1 cellular context compared by ENCODE assay signal in genomic region chr12:75635606-75636444, GRCh38.
TF ChIP-seq lines count a peak whose summit lies in the region.

No MANE protein-coding gene starts in this region.

TF ChIP-seq in HepG2, 621 proteins besides CTCF, POLR2A, EP300 and RAD21 (continued from another document and continues in another):
- TF ChIP-seq ZBED4 (CRISPR knock-in tag; IDR thresholded peaks at IDR 0.05; ENCODE audit: borderline replicate concordance) = peak; percentile 44; the same call in 1 of the 2 replicates
- no peak for TF ChIP-seq PRMT3 (CRISPR knock-in tag; IDR thresholded peaks at IDR 0.05; ENCODE audit: borderline replicate concordance, low read depth)
- TF ChIP-seq KMT2A (CRISPR knock-in tag; IDR thresholded peaks at IDR 0.05) = no peak
- 0 out of 2 replicates have a peak, but pooled peaks have one; percentile 50 for TF ChIP-seq ZMAT3 (CRISPR knock-in tag; conservative IDR thresholded peaks at IDR 0.05)
- TF ChIP-seq ZNF567 (CRISPR knock-in tag; IDR thresholded peaks at IDR 0.05; ENCODE audit: borderline replicate concordance) = no peak
- TF ChIP-seq ZNF549 (CRISPR knock-in tag; IDR thresholded peaks at IDR 0.05) = no peak
- TF ChIP-seq ZNF878 (CRISPR knock-in tag; IDR thresholded peaks at IDR 0.05) = peak; percentile 85; the same call in 1 of the 2 replicates
- peak; percentile 89 for TF ChIP-seq ELF3 (CRISPR knock-in tag; IDR thresholded peaks at IDR 0.05)
- TF ChIP-seq HOXD1 (CRISPR knock-in tag; IDR thresholded peaks at IDR 0.05) = no peak
- TF ChIP-seq ZNF891 (CRISPR knock-in tag; IDR thresholded peaks at IDR 0.05) = no peak
- TF ChIP-seq ZNF382 (CRISPR knock-in tag; IDR thresholded peaks at IDR 0.05; ENCODE audit: borderline replicate concordance) = no peak
- no peak for TF ChIP-seq MNT (IDR thresholded peaks at IDR 0.05)
- TF ChIP-seq ZNF563 (CRISPR knock-in tag; IDR thresholded peaks at IDR 0.05) = no peak
- no peak for TF ChIP-seq NONO (IDR thresholded peaks at IDR 0.05)
- TF ChIP-seq NONO (CRISPR knock-in tag; conservative IDR thresholded peaks at IDR 0.05) = no peak
- TF ChIP-seq ATRX (CRISPR knock-in tag; IDR thresholded peaks at IDR 0.05; ENCODE audit: borderline replicate concordance) = no peak
- no peak for TF ChIP-seq BRCA1 (CRISPR knock-in tag; IDR thresholded peaks at IDR 0.05)
- no peak for TF ChIP-seq HNRNPUL1 (IDR thresholded peaks at IDR 0.05; ENCODE audit: low read depth, low read length)
- TF ChIP-seq E2F2 (CRISPR knock-in tag; IDR thresholded peaks at IDR 0.05; ENCODE audit: borderline replicate concordance) = no peak
- TF ChIP-seq RARA (CRISPR knock-in tag; IDR thresholded peaks at IDR 0.05) = peak; percentile 96
- no peak for TF ChIP-seq TFDP1 (CRISPR knock-in tag; IDR thresholded peaks at IDR 0.05; ENCODE audit: borderline replicate concordance)
- TF ChIP-seq THYN1 (CRISPR knock-in tag; IDR thresholded peaks at IDR 0.05; ENCODE audit: borderline replicate concordance, low read depth) = no peak
- no peak for TF ChIP-seq ZNF737 (CRISPR knock-in tag; IDR thresholded peaks at IDR 0.05; ENCODE audit: borderline replicate concordance)
- TF ChIP-seq RFX5 (IDR thresholded peaks at IDR 0.05; ENCODE audit: low read depth, low read length) = no peak
- TF ChIP-seq GPBP1L1 (CRISPR knock-in tag; IDR thresholded peaks at IDR 0.05) = no peak
- peak; percentile 92 for TF ChIP-seq RXRB (CRISPR knock-in tag; IDR thresholded peaks at IDR 0.05; ENCODE audit: borderline replicate concordance)
- peak; percentile 74; the same call in 1 of the 2 replicates for TF ChIP-seq FOXJ3 (CRISPR knock-in tag; IDR thresholded peaks at IDR 0.05; ENCODE audit: borderline replicate concordance)
- TF ChIP-seq ZNF430 (CRISPR knock-in tag; IDR thresholded peaks at IDR 0.05) = no peak
- peak; percentile 83 for TF ChIP-seq ZNF609 (CRISPR knock-in tag; IDR thresholded peaks at IDR 0.05; ENCODE audit: borderline replicate concordance)
- peak; percentile 88 for TF ChIP-seq FOXO1 (CRISPR knock-in tag; IDR thresholded peaks at IDR 0.05)
- no peak for TF ChIP-seq KDM2A (CRISPR knock-in tag; IDR thresholded peaks at IDR 0.05; ENCODE audit: borderline replicate concordance, low read depth)
- no peak for TF ChIP-seq ZNF510 (CRISPR knock-in tag; IDR thresholded peaks at IDR 0.05; ENCODE audit: low read depth)
- TF ChIP-seq JDP2 (CRISPR knock-in tag; IDR thresholded peaks at IDR 0.05; ENCODE audit: borderline replicate concordance) = no peak
- no peak for TF ChIP-seq ZNF678 (CRISPR knock-in tag; IDR thresholded peaks at IDR 0.05)
- TF ChIP-seq ZNF713 (CRISPR knock-in tag; IDR thresholded peaks at IDR 0.05) = no peak
- TF ChIP-seq ZFP37 (CRISPR knock-in tag; IDR thresholded peaks at IDR 0.05; ENCODE audit: borderline replicate concordance) = no peak
- no peak for TF ChIP-seq SAFB2 (CRISPR knock-in tag; IDR thresholded peaks at IDR 0.05; ENCODE audit: borderline replicate concordance, low read depth)
- TF ChIP-seq GPN1 (CRISPR knock-in tag; IDR thresholded peaks at IDR 0.05; ENCODE audit: borderline replicate concordance) = no peak
- TF ChIP-seq CAMTA2 (CRISPR knock-in tag; IDR thresholded peaks at IDR 0.05; ENCODE audit: borderline replicate concordance) = no peak
- no peak for TF ChIP-seq ZNF879 (CRISPR knock-in tag; IDR thresholded peaks at IDR 0.05)
- peak; percentile 82; the same call in 1 of the 2 replicates for TF ChIP-seq GATA4 (IDR thresholded peaks at IDR 0.05; ENCODE audit: borderline replicate concordance, low read depth)
- peak; percentile 61; the same call in 1 of the 2 replicates for TF ChIP-seq KLF6 (CRISPR knock-in tag; IDR thresholded peaks at IDR 0.05)
- TF ChIP-seq ZFP1 (CRISPR knock-in tag; IDR thresholded peaks at IDR 0.05) = no peak
- peak; percentile 96 for TF ChIP-seq HMG20A (CRISPR knock-in tag; IDR thresholded peaks at IDR 0.05; ENCODE audit: borderline replicate concordance)
- TF ChIP-seq ETV6 (CRISPR knock-in tag; conservative IDR thresholded peaks at IDR 0.05) = no peak
- no peak for TF ChIP-seq ZNF207 (IDR thresholded peaks at IDR 0.05; ENCODE audit: borderline replicate concordance)
- TF ChIP-seq ZNF142 (CRISPR knock-in tag; IDR thresholded peaks at IDR 0.05) = no peak
- no peak for TF ChIP-seq RARG (CRISPR knock-in tag; IDR thresholded peaks at IDR 0.05; ENCODE audit: low read depth)
- TF ChIP-seq CREM (IDR thresholded peaks at IDR 0.05) = peak; percentile 91
- TF ChIP-seq CREM (CRISPR knock-in tag; IDR thresholded peaks at IDR 0.05) = no peak
